In the genomic region with DNA sequence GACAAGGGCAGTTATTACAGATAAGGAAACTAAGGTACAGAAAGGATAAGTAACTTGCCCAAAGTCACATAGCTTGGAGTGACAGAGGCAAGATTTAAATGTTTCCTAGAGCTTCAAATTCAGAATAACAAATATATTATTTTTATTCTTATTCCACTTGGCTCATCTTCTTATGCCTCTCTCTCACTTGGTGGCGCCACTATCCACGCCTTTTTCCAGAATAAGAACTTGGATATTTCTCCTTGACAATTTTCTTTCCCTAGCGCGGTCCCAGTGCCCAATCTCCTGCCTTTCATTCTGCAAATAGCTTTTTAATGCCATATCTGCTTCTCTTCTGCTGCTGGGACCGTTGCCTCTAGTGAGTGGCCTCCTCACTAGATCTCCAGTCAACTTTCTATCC, we compare ENCODE assay signal across 14 cellular contexts.
A peak's percentile ranks its signal among the peaks of the same experiment; 100 is the strongest.
DNase-seq lines count a peak whose midpoint lies in the region; ATAC-seq, FAIRE-seq and TF ChIP-seq lines count a peak whose summit lies in the region.
"Had no signal": no experiment of that assay in that cellular context is flagged by ENCODE, and none has a peak within 500 bp of the region (broad histone marks: within the 10 kb centered on the region; RNA-seq: fewer than 3 reads in every experiment).

No MANE protein-coding gene starts in this region.

- DNase-seq in GF-D8 (lab: John Stamatoyannopoulos, UW) (peak; percentile 18), mucosa of descending colon (peak in 1 of 3 donors; percentile 43), kidney (no peak)
- DNase-seq in activated naive CD8-positive, alpha-beta T cell treated with anti-CD3 and anti-CD28 coated beads for 36 hours = no peak
- no peak for DNase-seq in activated CD4-positive, alpha-beta T cell treated with anti-CD3 and anti-CD28 coated beads, Interleukin-2, amount 10 ng/mL, durations not matched to agents 24 days and 14 days
- DNase-seq: central memory CD4-positive, alpha-beta T cell; HCEC 1CT; NCI-H187; retina had no signal

- intact Hi-C loops in mucosa of descending colon (cut with DNase I, micrococcal nuclease) = no loop called here
- intact Hi-C loops in kidney (cut with DNase I) = no loop called here
- intact Hi-C loops in activated CD4-positive, alpha-beta T cell treated with anti-CD3 and anti-CD28 coated beads, Interleukin-2, amount 10 ng/mL, durations not matched to agents 24 days and 14 days (cut with micrococcal nuclease) = loop anchor here (2.0 to 10.0 kb wide), 3 partner anchors 119 to 299 kb away; partner anchors contain the start of gene VSIG4

- H3K27ac Mint-ChIP-seq in activated naive CD8-positive, alpha-beta T cell treated with anti-CD3 and anti-CD28 coated beads for 36 hours = peak overlapping the region; percentile 28
- no peak overlapping the region for H3K27ac Mint-ChIP-seq in activated CD4-positive, alpha-beta T cell treated with anti-CD3 and anti-CD28 coated beads, Interleukin-2, amount 10 ng/mL, durations not matched to agents 24 days and 14 days

- no peaks in the 10 kb centered on the region for H3K4me1 ChIP-seq in mucosa of descending colon (ENCODE audit: low read depth)
- peaks cover 0 to 5% of the 10 kb centered on the region in 2 donors for H3K4me1 ChIP-seq in kidney (ENCODE audit: control insufficient read depth in 1 of 2, insufficient read depth in 1 of 2, low read depth in 1 of 2, low read length in 2 of 2)
- H3K4me1 ChIP-seq: gastroesophageal sphincter, SJCRH30 had no signal

- peaks cover 3% of the 10 kb centered on the region for H3K9me3 Mint-ChIP-seq in activated naive CD8-positive, alpha-beta T cell treated with anti-CD3 and anti-CD28 coated beads for 36 hours
- no peaks in the 10 kb centered on the region for H3K9me3 Mint-ChIP-seq in activated CD4-positive, alpha-beta T cell treated with anti-CD3 and anti-CD28 coated beads, Interleukin-2, amount 10 ng/mL, durations not matched to agents 24 days and 14 days

- no peaks in the 10 kb centered on the region for H3K27me3 Mint-ChIP-seq in activated naive CD8-positive, alpha-beta T cell treated with anti-CD3 and anti-CD28 coated beads for 36 hours
- no peaks in the 10 kb centered on the region for H3K27me3 Mint-ChIP-seq in activated CD4-positive, alpha-beta T cell treated with anti-CD3 and anti-CD28 coated beads, Interleukin-2, amount 10 ng/mL, durations not matched to agents 24 days and 14 days

- no peaks in the 10 kb centered on the region for H3K9me3 ChIP-seq in KOPT-K1 (ENCODE audit: insufficient read depth, low read length, poor library complexity, severe bottlenecking)
- no peaks in the 10 kb centered on the region for H3K9me3 ChIP-seq in mucosa of descending colon
- H3K9me3 ChIP-seq in kidney (ENCODE audit: control insufficient read depth in 1 of 2, low read length in 2 of 2) = no peaks in the 10 kb centered on the region
- H3K9me3 ChIP-seq: gastroesophageal sphincter, SJCRH30 had no signal

- H3K4me3 Mint-ChIP-seq in activated naive CD8-positive, alpha-beta T cell treated with anti-CD3 and anti-CD28 coated beads for 36 hours = no peak overlapping the region
- H3K4me3 Mint-ChIP-seq in activated CD4-positive, alpha-beta T cell treated with anti-CD3 and anti-CD28 coated beads, Interleukin-2, amount 10 ng/mL, durations not matched to agents 24 days and 14 days = no peak overlapping the region

- peak overlapping the region; percentile 13 for H3K27ac ChIP-seq in KOPT-K1 (ENCODE audit: low read depth, low read length, poor library complexity, severe bottlenecking)
- H3K27ac ChIP-seq in kidney (ENCODE audit: low read depth in 2 of 2, low read length in 2 of 2) = no peak overlapping the region
- H3K27ac ChIP-seq: gastroesophageal sphincter, SJCRH30 had no signal

- TF ChIP-seq CTCF in mucosa of descending colon (IDR thresholded peaks at IDR 0.05) (no peak), kidney (IDR thresholded peaks at IDR 0.05; ENCODE audit: borderline replicate concordance, extremely low read depth, insufficient read depth) (no peak)

- FAIRE-seq in kidney (lab: Jason Lieb, UNC) = no peak

- H3K9ac ChIP-seq in kidney (ENCODE audit: low read length in 2 of 2) = no peak overlapping the region

- no peak overlapping the region for H3K4me3 ChIP-seq in mucosa of descending colon
- H3K4me3 ChIP-seq in kidney (ENCODE audit: low read length in 2 of 2) = no peak overlapping the region
- H3K4me3 ChIP-seq: gastroesophageal sphincter, SJCRH30 had no signal

- ATAC-seq in mucosa of descending colon (peak; percentile 31), HG03196 (IDR thresholded peaks at IDR 0.05; ENCODE audit: unreplicated experiment) (no peak), GM21367 (IDR thresholded peaks at IDR 0.05; ENCODE audit: unreplicated experiment) (no peak)
- ATAC-seq: gastroesophageal sphincter had no signal

- peaks cover 45% of the 10 kb centered on the region for H3K4me1 Mint-ChIP-seq in activated naive CD8-positive, alpha-beta T cell treated with anti-CD3 and anti-CD28 coated beads for 36 hours
- H3K4me1 Mint-ChIP-seq in activated CD4-positive, alpha-beta T cell treated with anti-CD3 and anti-CD28 coated beads, Interleukin-2, amount 10 ng/mL, durations not matched to agents 24 days and 14 days = peaks cover 39% of the 10 kb centered on the region

- H3K36me3 ChIP-seq in KOPT-K1 (ENCODE audit: insufficient read depth, low read length) (peaks cover 28% of the 10 kb centered on the region), mucosa of descending colon (ENCODE audit: low read depth) (no peaks in the 10 kb centered on the region), kidney (ENCODE audit: control insufficient read depth in 1 of 2, insufficient read depth in 2 of 2, low read length in 2 of 2) (peaks cover 0 to 7% of the 10 kb centered on the region in 2 donors)

- peaks cover 36% of the 10 kb centered on the region for H3K36me3 Mint-ChIP-seq in activated naive CD8-positive, alpha-beta T cell treated with anti-CD3 and anti-CD28 coated beads for 36 hours
- peaks cover 30% of the 10 kb centered on the region for H3K36me3 Mint-ChIP-seq in activated CD4-positive, alpha-beta T cell treated with anti-CD3 and anti-CD28 coated beads, Interleukin-2, amount 10 ng/mL, durations not matched to agents 24 days and 14 days (ENCODE audit: low read depth)
